In the genomic region with DNA sequence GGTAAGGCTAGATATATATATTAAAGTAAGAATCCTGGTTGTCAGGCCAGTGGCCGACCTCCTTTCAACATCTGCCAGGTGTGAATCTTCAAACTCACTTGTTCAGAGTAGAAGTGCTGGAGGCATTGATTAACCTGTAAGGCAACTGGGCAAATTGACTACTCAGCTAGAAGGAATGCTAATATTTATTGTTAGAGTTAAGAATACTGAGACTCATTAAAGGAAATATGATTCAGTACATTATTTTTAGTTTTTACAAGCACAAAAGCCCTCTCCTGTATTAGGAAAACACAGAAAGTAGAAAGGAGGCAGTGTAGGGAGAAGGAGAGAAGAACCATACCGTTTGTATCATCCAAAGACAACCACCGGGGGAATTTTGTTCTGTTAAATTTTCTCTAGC, we compare ENCODE assay signal across 17 cellular contexts. TPM values are rescaled to one million over a fixed set of nuclear protein-coding genes. Genes with fewer than 3 reads are reported as not detected.
DNase-seq lines count a peak whose midpoint lies in the region; ATAC-seq and TF ChIP-seq lines count a peak whose summit lies in the region.
"Had no signal": no experiment of that assay in that cellular context is flagged by ENCODE, and none has a peak within 500 bp of the region (broad histone marks: within the 10 kb centered on the region; RNA-seq: fewer than 3 reads in every experiment).

No MANE protein-coding gene starts in this region.

- peaks cover 39% of the 10 kb centered on the region for H3K4me1 ChIP-seq in PC-3 (ENCODE audit: insufficient read depth, low read length)
- H3K4me1 ChIP-seq in ectodermal cell (ENCODE audit: control insufficient read depth, insufficient read depth, low read length): peaks cover 11% of the 10 kb centered on the region

- H3F3A ChIP-seq in PC-3 (ENCODE audit: low read length, unreplicated experiment): peaks cover 3% of the 10 kb centered on the region

- no peaks in the 10 kb centered on the region for H3K9me2 ChIP-seq in PC-3 (replicated peaks; ENCODE audit: low read length)

- no peak overlapping the region for H3K4me3 ChIP-seq in PC-3 (ENCODE audit: low read length)
- H3K4me3 ChIP-seq in ectodermal cell (ENCODE audit: insufficient read depth, low read depth, low read length): no peak overlapping the region

- H3K9me3 ChIP-seq in PC-3 (ENCODE audit: low read length) (peaks cover 1% of the 10 kb centered on the region; the same call in 1 of the 2 replicates), ectodermal cell (ENCODE audit: control insufficient read depth, low read length) (no peaks in the 10 kb centered on the region)

- H3K79me2 ChIP-seq in PC-3 (ENCODE audit: low read length): no peaks in the 10 kb centered on the region

- H3K4me2 ChIP-seq in PC-3 (ENCODE audit: low read length): peak overlapping the region; percentile 18

- intact Hi-C loops in PC-3 (cut with micrococcal nuclease): loop anchor here (2.0 to 5.0 kb wide), 2 partner anchors 23 to 80 kb away; no protein-coding TSS in a partner anchor

- H3K36me3 Mint-ChIP-seq in activated naive CD4-positive, alpha-beta T cell treated with anti-CD3 and anti-CD28 coated beads, Interleukin-2, amount 10 ng/mL, durations not matched to agents 7 days and 5 days: peaks cover 76% of the 10 kb centered on the region
- H3K36me3 Mint-ChIP-seq in stimulated activated naive B cell treated with anti-CD40 and anti-IgM and Interleukin-4, amounts not matched to agents 10 μg/mL and 1 μg/mL and 100 μg/mL, for 72 hours: peaks cover 7 to 33% of the 10 kb centered on the region in 2 donors

- no peaks in the 10 kb centered on the region for H3K27me3 Mint-ChIP-seq in activated naive CD4-positive, alpha-beta T cell treated with anti-CD3 and anti-CD28 coated beads, Interleukin-2, amount 10 ng/mL, durations not matched to agents 7 days and 5 days
- no peaks in the 10 kb centered on the region for H3K27me3 Mint-ChIP-seq in stimulated activated naive B cell treated with anti-CD40 and anti-IgM and Interleukin-4, amounts not matched to agents 10 μg/mL and 1 μg/mL and 100 μg/mL, for 72 hours

- peaks cover 7% of the 10 kb centered on the region for H3K9me3 Mint-ChIP-seq in activated naive CD4-positive, alpha-beta T cell treated with anti-CD3 and anti-CD28 coated beads, Interleukin-2, amount 10 ng/mL, durations not matched to agents 7 days and 5 days
- H3K9me3 Mint-ChIP-seq in stimulated activated naive B cell treated with anti-CD40 and anti-IgM and Interleukin-4, amounts not matched to agents 10 μg/mL and 1 μg/mL and 100 μg/mL, for 72 hours: peaks cover 5 to 6% of the 10 kb centered on the region in 2 donors

- H3K27ac ChIP-seq in PC-3 (ENCODE audit: low read length): peak overlapping the region; percentile 53
- peak overlapping the region; percentile 26 for H3K27ac ChIP-seq in ectodermal cell (ENCODE audit: insufficient read depth, low read depth, low read length, poor library complexity, severe bottlenecking)

- no peak overlapping the region for H3K9ac ChIP-seq in PC-3 (ENCODE audit: low read length)

- POLR2A ChIA-PET in PC-3 (lab: Charles Lee; ENCODE audit: unreplicated experiment): no interaction called here

- H3K27me3 ChIP-seq in PC-3 (ENCODE audit: low read length) (no peaks in the 10 kb centered on the region), ectodermal cell (ENCODE audit: control insufficient read depth, insufficient read depth, low read length, poor library complexity, severe bottlenecking) (no peaks in the 10 kb centered on the region)

- peak; percentile 80 for ATAC-seq in PC-3
- ATAC-seq in stimulated activated naive B cell treated with anti-CD40 and anti-IgM and Interleukin-4, amounts not matched to agents 10 μg/mL and 1 μg/mL and 100 μg/mL, for 72 hours (replicated peaks): no peak

- WGBS in ectodermal cell, 2 experiments: 84 to 100% methylated on average over 1 to 2 of the region's 3 CpGs

- DNase-seq in activated naive CD4-positive, alpha-beta T cell treated with anti-CD3 and anti-CD28 coated beads, Interleukin-2, amount 10 ng/mL, durations not matched to agents 7 days and 5 days: no peak
- no peak for DNase-seq in activated naive CD4-positive, alpha-beta T cell (lab: John Stamatoyannopoulos, UW)
- peak; percentile 79 for DNase-seq in PC-3
- no peak for DNase-seq in stimulated activated naive B cell treated with anti-CD40 and anti-IgM and Interleukin-4, amounts not matched to agents 10 μg/mL and 1 μg/mL and 100 μg/mL, for 72 hours
- no peak for DNase-seq in central memory CD4-positive, alpha-beta T cell
- DNase-seq in RKO (ENCODE audit: low spot score): no peak
- no peak for DNase-seq in superior temporal gyrus (ENCODE audit: extremely low spot score)
- DNase-seq: activated CD4-positive, alpha-beta T cell treated with anti-CD3 and anti-CD28 coated beads for 4 hours; activated T-cell treated with anti-CD3 and anti-CD28 coated beads, Interleukin-2, amount 50 U/mL, for 48 hours; aorta; GF-D8; GOT3; KG1; NCI-H1436; NCI-H345; stimulated activated CD4-positive, alpha-beta T cell treated with anti-CD3 and anti-CD28 coated beads, Interleukin-15, amount 100 ng/mL, for 24 hours had no signal

- H4K20me1 ChIP-seq in PC-3 (ENCODE audit: low read length): no peaks in the 10 kb centered on the region

- no TSS peak for BruUV-seq in PC-3 (replicated peaks; lab: Mats Ljungman, UMichigan)

- TF ChIP-seq CTCF in PC-3 (conservative IDR thresholded peaks at IDR 0.05; ENCODE audit: low read depth, low read length): no peak

- H2AFZ ChIP-seq in PC-3 (ENCODE audit: low read length): no peak overlapping the region

- H3K36me3 ChIP-seq in PC-3 (ENCODE audit: low read depth, low read length): no peaks in the 10 kb centered on the region
- no peaks in the 10 kb centered on the region for H3K36me3 ChIP-seq in ectodermal cell (ENCODE audit: control insufficient read depth, insufficient read depth, low read length)

- no peak overlapping the region for H3K4me3 Mint-ChIP-seq in activated naive CD4-positive, alpha-beta T cell treated with anti-CD3 and anti-CD28 coated beads, Interleukin-2, amount 10 ng/mL, durations not matched to agents 7 days and 5 days
- H3K4me3 Mint-ChIP-seq in stimulated activated naive B cell treated with anti-CD40 and anti-IgM and Interleukin-4, amounts not matched to agents 10 μg/mL and 1 μg/mL and 100 μg/mL, for 72 hours: no peak overlapping the region

- H3K4me1 Mint-ChIP-seq in activated naive CD4-positive, alpha-beta T cell treated with anti-CD3 and anti-CD28 coated beads, Interleukin-2, amount 10 ng/mL, durations not matched to agents 7 days and 5 days: peaks cover 80% of the 10 kb centered on the region
- peaks cover 47 to 68% of the 10 kb centered on the region in 2 donors for H3K4me1 Mint-ChIP-seq in stimulated activated naive B cell treated with anti-CD40 and anti-IgM and Interleukin-4, amounts not matched to agents 10 μg/mL and 1 μg/mL and 100 μg/mL, for 72 hours

- CTCF ChIA-PET in activated naive CD4-positive, alpha-beta T cell treated with anti-CD3 and anti-CD28 coated beads, Interleukin-2, amount 10 ng/mL, durations not matched to agents 7 days and 5 days (lab: Charles Lee): interaction anchor here (1.0 to 1.7 kb wide), 6 partner anchors 18 to 136 kb away, joined by 3 to 7 read pairs (median 3); no protein-coding TSS in a partner anchor
- CTCF ChIA-PET in PC-3 (lab: Charles Lee): no interaction called here

- H3K27ac Mint-ChIP-seq in activated naive CD4-positive, alpha-beta T cell treated with anti-CD3 and anti-CD28 coated beads, Interleukin-2, amount 10 ng/mL, durations not matched to agents 7 days and 5 days: peak overlapping the region; percentile 38
- H3K27ac Mint-ChIP-seq in stimulated activated naive B cell treated with anti-CD40 and anti-IgM and Interleukin-4, amounts not matched to agents 10 μg/mL and 1 μg/mL and 100 μg/mL, for 72 hours: peak overlapping the region; percentile 60

RNA-seq across cellular contexts. Expression of gene RIPOR2, which starts 53.5 kb away (rescaled TPM):
- 0.44 and 0.52 TPM in 2 replicates for total RNA-seq in PC-3 (2014; rRNA removed)
- 10.3 TPM for polyA plus RNA-seq in ectodermal cell (2013, experiment 1 of 4)
- 5.3 TPM for polyA plus RNA-seq in ectodermal cell (2013, experiment 2 of 4)
- polyA plus RNA-seq in ectodermal cell (2013, experiment 3 of 4): 5.3 TPM
- 6.4 TPM for polyA plus RNA-seq in ectodermal cell (2013, experiment 4 of 4)
